Comparison of ENCODE assay signal across 1 cellular context in genomic region chr12:105031061-105031807, GRCh38.
TF ChIP-seq lines count a peak whose summit lies in the region.

No MANE protein-coding gene starts in this region.

TF ChIP-seq in GM12878, 131 proteins besides CTCF, POLR2A, EP300 and RAD21 (continued from another document and continues in another):
- TF ChIP-seq HSF1 (IDR thresholded peaks at IDR 0.05; ENCODE audit: low read depth, low read length) = no peak
- no peak for TF ChIP-seq ZNF24 (IDR thresholded peaks at IDR 0.05)
- no peak for TF ChIP-seq DPF2 (IDR thresholded peaks at IDR 0.05)
- TF ChIP-seq RBBP5 (conservative IDR thresholded peaks at IDR 0.05) = no peak
- TF ChIP-seq MXI1 (IDR thresholded peaks at IDR 0.05; ENCODE audit: low read depth, low read length) = no peak
- no peak for TF ChIP-seq KAT2A (conservative IDR thresholded peaks at IDR 0.05; ENCODE audit: control insufficient read depth, low read depth, low read length)
- TF ChIP-seq SKIL (IDR thresholded peaks at IDR 0.05; ENCODE audit: low read depth, poor library complexity, severe bottlenecking) = no peak
- TF ChIP-seq SMARCA5 (IDR thresholded peaks at IDR 0.05) = no peak
- TF ChIP-seq SMAD1 (IDR thresholded peaks at IDR 0.05; ENCODE audit: low read depth, partially characterized antibody) = no peak
- no peak for TF ChIP-seq YBX1 (IDR thresholded peaks at IDR 0.05)
- no peak for TF ChIP-seq EGR1 (IDR thresholded peaks at IDR 0.05; ENCODE audit: borderline replicate concordance in 1 of 2, low read depth in 2 of 2, low read length in 2 of 2)
- TF ChIP-seq RELB (IDR thresholded peaks at IDR 0.05; ENCODE audit: low read depth) = 0 out of 2 replicates have a peak, but pooled peaks have one; percentile 29
- peak; percentile 60; the same call in 1 of the 2 replicates for TF ChIP-seq ATF2 (IDR thresholded peaks at IDR 0.05; ENCODE audit: low read length)
- TF ChIP-seq WRNIP1 (IDR thresholded peaks at IDR 0.05; ENCODE audit: borderline replicate concordance, low read depth, low read length) = no peak
- TF ChIP-seq PAX5 (IDR thresholded peaks at IDR 0.05; ENCODE audit: borderline replicate concordance, low read depth, low read length) = no peak
- TF ChIP-seq RFX5 (IDR thresholded peaks at IDR 0.05; ENCODE audit: low read depth, low read length) = no peak
- TF ChIP-seq IRF5 (IDR thresholded peaks at IDR 0.05; ENCODE audit: borderline replicate concordance) = no peak
- TF ChIP-seq STAT1 (conservative IDR thresholded peaks at IDR 0.05) = no peak
- no peak for TF ChIP-seq JUND (IDR thresholded peaks at IDR 0.05; ENCODE audit: low read depth, low read length)
- no peak for TF ChIP-seq EED (IDR thresholded peaks at IDR 0.05; ENCODE audit: low read depth)
- TF ChIP-seq NFIC (IDR thresholded peaks at IDR 0.05; ENCODE audit: low read depth, low read length) = peak; percentile 70
- TF ChIP-seq KDM1A (IDR thresholded peaks at IDR 0.05; ENCODE audit: borderline replicate concordance) = no peak
- TF ChIP-seq MEF2A (IDR thresholded peaks at IDR 0.05; ENCODE audit: insufficient read depth, low read depth, low read length) = peak; percentile 88
- no peak for TF ChIP-seq E2F8 (IDR thresholded peaks at IDR 0.05; ENCODE audit: low read depth, partially characterized antibody)
- TF ChIP-seq ZNF687 (IDR thresholded peaks at IDR 0.05) = no peak
- no peak for TF ChIP-seq SUPT20H (IDR thresholded peaks at IDR 0.05; ENCODE audit: borderline replicate concordance, control insufficient read depth, low read depth, low read length)
- no peak for TF ChIP-seq PBX3 (IDR thresholded peaks at IDR 0.05; ENCODE audit: insufficient replicate concordance, low read depth, low read length)
- no peak for TF ChIP-seq BRCA1 (IDR thresholded peaks at IDR 0.05; ENCODE audit: low read depth, low read length)
- TF ChIP-seq ESRRA (IDR thresholded peaks at IDR 0.05; ENCODE audit: low read length) = no peak
- no peak for TF ChIP-seq SREBF1 (IDR thresholded peaks at IDR 0.05; ENCODE audit: low read length)
- TF ChIP-seq GATAD2B (conservative IDR thresholded peaks at IDR 0.05; ENCODE audit: low read depth) = no peak
- TF ChIP-seq NBN (IDR thresholded peaks at IDR 0.05) = no peak
- TF ChIP-seq RUNX3 (IDR thresholded peaks at IDR 0.05; ENCODE audit: low read length) = peak; percentile 75
- TF ChIP-seq NR2F1 (conservative IDR thresholded peaks at IDR 0.05) = no peak
- TF ChIP-seq CHD4 (IDR thresholded peaks at IDR 0.05) = no peak
- TF ChIP-seq CHD1 (IDR thresholded peaks at IDR 0.05; ENCODE audit: low read depth, low read length) = no peak
- no peak for TF ChIP-seq NR2C1 (IDR thresholded peaks at IDR 0.05)
- TF ChIP-seq ASH2L (IDR thresholded peaks at IDR 0.05; ENCODE audit: borderline replicate concordance, low read depth) = no peak
- no peak for TF ChIP-seq MYB (IDR thresholded peaks at IDR 0.05; ENCODE audit: borderline replicate concordance, low read depth, low read length)
- TF ChIP-seq E4F1 (IDR thresholded peaks at IDR 0.05; ENCODE audit: borderline replicate concordance, partially characterized antibody) = no peak
- no peak for TF ChIP-seq SMC3 (IDR thresholded peaks at IDR 0.05; ENCODE audit: borderline replicate concordance, low read length)
- no peak for TF ChIP-seq RCOR1 (conservative IDR thresholded peaks at IDR 0.05; ENCODE audit: low read depth, low read length)
- TF ChIP-seq CHD2 (IDR thresholded peaks at IDR 0.05; ENCODE audit: borderline replicate concordance, low read depth, low read length) = no peak
- no peak for TF ChIP-seq KLF5 (IDR thresholded peaks at IDR 0.05; ENCODE audit: partially characterized antibody)
- no peak for TF ChIP-seq RELA (IDR thresholded peaks at IDR 0.05; ENCODE audit: borderline replicate concordance, partially characterized antibody)
- TF ChIP-seq FOXK2 (IDR thresholded peaks at IDR 0.05) = no peak
- TF ChIP-seq NRF1 (conservative IDR thresholded peaks at IDR 0.05; ENCODE audit: low read depth, low read length) = no peak
- TF ChIP-seq HDGF (IDR thresholded peaks at IDR 0.05) = no peak; the same call in 1 of the 2 replicates
- no peak for TF ChIP-seq PAX8 (IDR thresholded peaks at IDR 0.05)
